In genomic region chr22:42341779-42342178, GRCh38 we compare ENCODE assay signal across 17 cellular contexts.
A peak's percentile ranks its signal among the peaks of the same experiment; 100 is the strongest.
DNase-seq lines count a peak whose midpoint lies in the region; ATAC-seq and TF ChIP-seq lines count a peak whose summit lies in the region.
"Had no signal": no experiment of that assay in that cellular context is flagged by ENCODE, and none has a peak within 500 bp of the region (broad histone marks: within the 10 kb centered on the region; RNA-seq: fewer than 3 reads in every experiment).

No MANE protein-coding gene starts in this region.

- CTCF ChIA-PET in Caco-2 (lab: Charles Lee): no interaction called here

- H3K9me3 Mint-ChIP-seq in CD4-positive, CD25-positive, alpha-beta regulatory T cell: peaks cover 0 to 1% (median 0%) of the 10 kb centered on the region in 7 donors
- H3K9me3 Mint-ChIP-seq in Caco-2 (ENCODE audit: unreplicated experiment): no peaks in the 10 kb centered on the region
- no peaks in the 10 kb centered on the region for H3K9me3 Mint-ChIP-seq in activated T-helper 1 cell treated with anti-CD3 and anti-CD28 coated beads, Interleukin-12 subunit alpha, Interleukin-12 subunit beta, Interleukin-2, Interleukin-4 antibody, amounts not matched to agents 30 ng/mL and 10 ng/mL and 1 ng/mL, durations not matched to agents 14 hours and 24 hours and 36 hours
- H3K9me3 Mint-ChIP-seq in naive thymus-derived CD8-positive, alpha-beta T cell: no peaks in the 10 kb centered on the region

- H3K4me1 ChIP-seq in CD4-positive, CD25-positive, alpha-beta regulatory T cell (ENCODE audit: control insufficient read depth, insufficient read depth, low read length, poor library complexity, severe bottlenecking): no peaks in the 10 kb centered on the region
- H3K4me1 ChIP-seq in Caco-2: no peaks in the 10 kb centered on the region
- H3K4me1 ChIP-seq in mucosa of descending colon (ENCODE audit: low read depth): peaks cover 15% of the 10 kb centered on the region

- H3K36me3 Mint-ChIP-seq in CD4-positive, CD25-positive, alpha-beta regulatory T cell: no peaks in the 10 kb centered on the region
- H3K36me3 Mint-ChIP-seq in Caco-2 (ENCODE audit: insufficient read depth, unreplicated experiment): no peaks in the 10 kb centered on the region
- H3K36me3 Mint-ChIP-seq in activated T-helper 1 cell treated with anti-CD3 and anti-CD28 coated beads, Interleukin-12 subunit alpha, Interleukin-12 subunit beta, Interleukin-2, Interleukin-4 antibody, amounts not matched to agents 30 ng/mL and 10 ng/mL and 1 ng/mL, durations not matched to agents 14 hours and 24 hours and 36 hours (ENCODE audit: low read depth): no peaks in the 10 kb centered on the region
- H3K36me3 Mint-ChIP-seq in naive thymus-derived CD8-positive, alpha-beta T cell: no peaks in the 10 kb centered on the region

- H3K4me3 ChIP-seq in CD4-positive, CD25-positive, alpha-beta regulatory T cell (ENCODE audit: low read depth, low read length): no peak overlapping the region
- no peak overlapping the region for H3K4me3 ChIP-seq in Caco-2 (ENCODE audit: low read depth, low read length)
- H3K4me3 ChIP-seq in mucosa of descending colon: no peak overlapping the region
- H3K4me3 ChIP-seq: GM12878, Peyer's patch had no signal

- no peak overlapping the region for H3K27ac Mint-ChIP-seq in CD4-positive, CD25-positive, alpha-beta regulatory T cell
- no peak overlapping the region for H3K27ac Mint-ChIP-seq in Caco-2 (ENCODE audit: unreplicated experiment)
- peak overlapping the region; percentile 31 for H3K27ac Mint-ChIP-seq in activated T-helper 1 cell treated with anti-CD3 and anti-CD28 coated beads, Interleukin-12 subunit alpha, Interleukin-12 subunit beta, Interleukin-2, Interleukin-4 antibody, amounts not matched to agents 30 ng/mL and 10 ng/mL and 1 ng/mL, durations not matched to agents 14 hours and 24 hours and 36 hours
- H3K27ac Mint-ChIP-seq in naive thymus-derived CD8-positive, alpha-beta T cell: peak overlapping the region in 5 of 10 donors; percentile 28 to 72 (median 56)

- peaks cover 13% of the 10 kb centered on the region for H3K27me3 Mint-ChIP-seq in CD4-positive, CD25-positive, alpha-beta regulatory T cell
- no peaks in the 10 kb centered on the region for H3K27me3 Mint-ChIP-seq in Caco-2 (ENCODE audit: insufficient read depth, unreplicated experiment)
- H3K27me3 Mint-ChIP-seq in activated T-helper 1 cell treated with anti-CD3 and anti-CD28 coated beads, Interleukin-12 subunit alpha, Interleukin-12 subunit beta, Interleukin-2, Interleukin-4 antibody, amounts not matched to agents 30 ng/mL and 10 ng/mL and 1 ng/mL, durations not matched to agents 14 hours and 24 hours and 36 hours (ENCODE audit: insufficient read depth): peaks cover 16% of the 10 kb centered on the region
- peaks cover 0 to 5% (median 0%) of the 10 kb centered on the region in 5 donors for H3K27me3 Mint-ChIP-seq in naive thymus-derived CD8-positive, alpha-beta T cell

- no peak for DNase-seq in CD4-positive, CD25-positive, alpha-beta regulatory T cell
- DNase-seq in Caco-2: no peak
- no peak for DNase-seq in activated T-helper 1 cell treated with anti-CD3 and anti-CD28 coated beads, Interleukin-12 subunit alpha, Interleukin-12 subunit beta, Interleukin-2, Interleukin-4 antibody, amounts not matched to agents 30 ng/mL and 10 ng/mL and 1 ng/mL, durations not matched to agents 14 hours and 24 hours and 36 hours (ENCODE audit: low spot score)
- no peak for DNase-seq in naive thymus-derived CD8-positive, alpha-beta T cell
- DNase-seq in NCI-H774 (lab: John Stamatoyannopoulos, UW): no peak
- DNase-seq in mucosa of descending colon: no peak
- DNase-seq in ureter (ENCODE audit: low spot score): no peak
- no peak for DNase-seq in activated CD4-positive, alpha-beta T cell treated with anti-CD3 and anti-CD28 coated beads for 1 hour
- DNase-seq: activated CD4-positive, alpha-beta T cell treated with anti-CD3 and anti-CD28 coated beads, Interleukin-2, amount 50 U/mL, for 48 hours; AML-193; amniotic stem cell; cerebellar nuclear complex; effector CD8-positive, alpha-beta T cell; GF-D8; Peyer's patch had no signal

- BruUV-seq in Caco-2 (replicated peaks; lab: Mats Ljungman, UMichigan): no TSS peak

- TF ChIP-seq CTCF in Caco-2 (IDR thresholded peaks at IDR 0.05; ENCODE audit: insufficient read depth in 1 of 2, low read depth in 1 of 2, low read length in 1 of 2, severe bottlenecking in 1 of 2, unreplicated experiment in 1 of 2) (no peak), mucosa of descending colon (IDR thresholded peaks at IDR 0.05) (no peak)

- peaks cover 2% of the 10 kb centered on the region for H3K27me3 ChIP-seq in CD4-positive, CD25-positive, alpha-beta regulatory T cell (ENCODE audit: control insufficient read depth, insufficient read depth, low read length)
- no peaks in the 10 kb centered on the region for H3K27me3 ChIP-seq in Caco-2 (replicated peaks; ENCODE audit: control insufficient read depth, insufficient read depth, low read length)
- H3K27me3 ChIP-seq: Peyer's patch had no signal

- peaks cover 0 to 24% (median 0%) of the 10 kb centered on the region in 4 donors for H3K4me1 Mint-ChIP-seq in CD4-positive, CD25-positive, alpha-beta regulatory T cell
- H3K4me1 Mint-ChIP-seq in Caco-2 (ENCODE audit: low read depth, unreplicated experiment): no peaks in the 10 kb centered on the region
- H3K4me1 Mint-ChIP-seq in activated T-helper 1 cell treated with anti-CD3 and anti-CD28 coated beads, Interleukin-12 subunit alpha, Interleukin-12 subunit beta, Interleukin-2, Interleukin-4 antibody, amounts not matched to agents 30 ng/mL and 10 ng/mL and 1 ng/mL, durations not matched to agents 14 hours and 24 hours and 36 hours (ENCODE audit: low read depth): no peaks in the 10 kb centered on the region
- H3K4me1 Mint-ChIP-seq in naive thymus-derived CD8-positive, alpha-beta T cell: peaks cover 15 to 35% (median 23%) of the 10 kb centered on the region in 4 donors

- intact Hi-C loops in Caco-2 (cut with micrococcal nuclease; ENCODE audit: unreplicated experiment) (no loop called here), mucosa of descending colon (cut with DNase I, micrococcal nuclease) (no loop called here)
- intact Hi-C loops in activated T-helper 1 cell treated with anti-CD3 and anti-CD28 coated beads, Interleukin-12 subunit alpha, Interleukin-12 subunit beta, Interleukin-2, Interleukin-4 antibody, amounts not matched to agents 30 ng/mL and 10 ng/mL and 1 ng/mL, durations not matched to agents 14 hours and 24 hours and 36 hours (cut with micrococcal nuclease): no loop called here

- POLR2A ChIA-PET in Caco-2 (lab: Charles Lee): no interaction called here
- POLR2A ChIA-PET in naive thymus-derived CD8-positive, alpha-beta T cell (lab: Charles Lee): interaction anchor here (1.1 kb wide), 1 partner anchor 17 kb away, joined by 3 read pairs; no protein-coding TSS in a partner anchor

- H3K4me3 Mint-ChIP-seq in CD4-positive, CD25-positive, alpha-beta regulatory T cell: peak overlapping the region in 3 of 4 donors; percentile 50 to 71 (median 59)
- peak overlapping the region; percentile 79 for H3K4me3 Mint-ChIP-seq in Caco-2 (ENCODE audit: unreplicated experiment)
- H3K4me3 Mint-ChIP-seq in activated T-helper 1 cell treated with anti-CD3 and anti-CD28 coated beads, Interleukin-12 subunit alpha, Interleukin-12 subunit beta, Interleukin-2, Interleukin-4 antibody, amounts not matched to agents 30 ng/mL and 10 ng/mL and 1 ng/mL, durations not matched to agents 14 hours and 24 hours and 36 hours: peak overlapping the region; percentile 78
- H3K4me3 Mint-ChIP-seq in naive thymus-derived CD8-positive, alpha-beta T cell: peak overlapping the region; percentile 34 to 87 (median 66)

- no peaks in the 10 kb centered on the region for H3K36me3 ChIP-seq in CD4-positive, CD25-positive, alpha-beta regulatory T cell (ENCODE audit: control insufficient read depth, insufficient read depth, low read length)
- H3K36me3 ChIP-seq in Caco-2 (ENCODE audit: control insufficient read depth, insufficient read depth, low read length): no peaks in the 10 kb centered on the region
- no peaks in the 10 kb centered on the region for H3K36me3 ChIP-seq in mucosa of descending colon (ENCODE audit: low read depth)
- H3K36me3 ChIP-seq: Peyer's patch had no signal

- no peaks in the 10 kb centered on the region for H3K9me3 ChIP-seq in CD4-positive, CD25-positive, alpha-beta regulatory T cell (ENCODE audit: control insufficient read depth in 2 of 2, low read length in 2 of 2)
- H3K9me3 ChIP-seq in Caco-2 (no peaks in the 10 kb centered on the region), mucosa of descending colon (no peaks in the 10 kb centered on the region)
- H3K9me3 ChIP-seq: Peyer's patch had no signal

- no peak for ATAC-seq in CD4-positive, CD25-positive, alpha-beta regulatory T cell (ENCODE audit: low read depth in 2 of 2)
- ATAC-seq in naive thymus-derived CD8-positive, alpha-beta T cell: no peak
- no peak for ATAC-seq in mucosa of descending colon
- ATAC-seq: GM12878, left ventricle myocardium superior had no signal

- no peak overlapping the region for H3K27ac ChIP-seq in CD4-positive, CD25-positive, alpha-beta regulatory T cell (ENCODE audit: insufficient read depth, low read length, poor library complexity, severe bottlenecking)
- H3K27ac ChIP-seq: Peyer's patch had no signal
